Comparison of ENCODE assay signal across 8 cellular contexts in genomic region chr12:77324763-77325468, GRCh38.
DNase-seq lines count a peak whose midpoint lies in the region; ATAC-seq and TF ChIP-seq lines count a peak whose summit lies in the region.

No MANE protein-coding gene starts in this region.

- in situ Hi-C loops in GM13977 (cut with MboI; ENCODE audit: low pct_unique_long_range_greater_than_20kb, low sequenced_read_pairs, unreplicated experiment), result no loop called here

- TF ChIP-seq CTCF in GM13977 (IDR thresholded peaks at IDR 0.05; ENCODE audit: extremely low read depth, insufficient read depth, missing control alignments) (peak; percentile 68), esophagus squamous epithelium (IDR thresholded peaks at IDR 0.05) (peak; percentile 14 to 52 (median 23)), mucosa of descending colon (IDR thresholded peaks at IDR 0.05) (no peak)

- 1 to 2% methylated on average over 22 to 31 of the region's 64 CpGs for WGBS in esophagus squamous epithelium, 2 donors

- peaks cover 0 to 39% (median 13%) of the 10 kb centered on the region in 3 donors for H3K4me1 ChIP-seq in esophagus squamous epithelium
- H3K4me1 ChIP-seq in mucosa of descending colon (ENCODE audit: low read depth), result peaks cover 7% of the 10 kb centered on the region

- H3K36me3 ChIP-seq in esophagus squamous epithelium, result no peaks in the 10 kb centered on the region
- no peaks in the 10 kb centered on the region for H3K36me3 ChIP-seq in mucosa of descending colon (ENCODE audit: low read depth)

- H3K9me3 ChIP-seq in esophagus squamous epithelium, result no peaks in the 10 kb centered on the region
- no peaks in the 10 kb centered on the region for H3K9me3 ChIP-seq in mucosa of descending colon

- H3K4me3 ChIP-seq in esophagus squamous epithelium, result peak overlapping the region; percentile 33 to 74 (median 58)
- no peak overlapping the region for H3K4me3 ChIP-seq in mucosa of descending colon

- intact Hi-C loops in esophagus squamous epithelium (cut with DNase I) (loop anchor here (10.0 kb wide), 1 partner anchor 260 kb away; the partner anchor contains the start of gene E2F7), mucosa of descending colon (cut with DNase I, micrococcal nuclease) (no loop called here)

- ATAC-seq in HG02840 (IDR thresholded peaks at IDR 0.05; ENCODE audit: low FRiP score, unreplicated experiment), result peak; percentile 79
- ATAC-seq in mucosa of descending colon, result peak; percentile 99

- H3K27ac ChIP-seq in esophagus squamous epithelium, result peak overlapping the region in 2 of 4 donors; percentile 26 to 69

- DNase-seq in AG08396 (ENCODE audit: low spot score) (peak; percentile 90), GM13977 (ENCODE audit: low spot score) (peak; percentile 79), NCI-H1417 treated with DMSO at 0.1 percent for 48 hours (lab: John Stamatoyannopoulos, UW) (peak; percentile 28), UCSD-AML1 (lab: John Stamatoyannopoulos, UW; ENCODE audit: unreplicated experiment) (peak; percentile 75), esophagus squamous epithelium (lab: John Stamatoyannopoulos, UW) (no peak), mucosa of descending colon (peak; percentile 73 to 83 (median 79)), superior temporal gyrus (ENCODE audit: extremely low spot score) (peak; percentile 68)

- peaks cover 0 to 21% (median 0%) of the 10 kb centered on the region in 4 donors for H3K27me3 ChIP-seq in esophagus squamous epithelium

- no peak for TF ChIP-seq POLR2A in esophagus squamous epithelium (IDR thresholded peaks at IDR 0.05)
